In genomic region chr19:17996826-17997316, GRCh38 we compare ENCODE assay signal across 1 cellular context.
TF ChIP-seq lines count a peak whose summit lies in the region.

No MANE protein-coding gene starts in this region.

TF ChIP-seq in HepG2, 621 proteins besides CTCF, POLR2A, EP300 and RAD21 (continued from another document and continues in another):
- TF ChIP-seq TFAP4 (IDR thresholded peaks at IDR 0.05; ENCODE audit: borderline replicate concordance, low read depth) (peak; percentile 51; the same call in 1 of the 2 replicates), ZNF263 (CRISPR knock-in tag; IDR thresholded peaks at IDR 0.05) (no peak), RBAK (CRISPR knock-in tag; IDR thresholded peaks at IDR 0.05) (no peak), STAT6 (CRISPR knock-in tag; IDR thresholded peaks at IDR 0.05; ENCODE audit: borderline replicate concordance) (no peak), ZNF280B (CRISPR knock-in tag; IDR thresholded peaks at IDR 0.05; ENCODE audit: borderline replicate concordance) (no peak), THRA (CRISPR knock-in tag; IDR thresholded peaks at IDR 0.05; ENCODE audit: borderline replicate concordance) (peak; percentile 60; the same call in 1 of the 2 replicates), PCBP1 (IDR thresholded peaks at IDR 0.05; ENCODE audit: borderline replicate concordance, low read depth, low read length) (peak; percentile 82; the same call in 1 of the 2 replicates), ZMYM2 (CRISPR knock-in tag; IDR thresholded peaks at IDR 0.05) (no peak), HNF4A (CRISPR knock-in tag; IDR thresholded peaks at IDR 0.05) (no peak), NAIF1 (CRISPR knock-in tag; IDR thresholded peaks at IDR 0.05; ENCODE audit: borderline replicate concordance) (no peak), SNRNP70 (IDR thresholded peaks at IDR 0.05; ENCODE audit: low read depth, low read length) (no peak), NR1H2 (CRISPR knock-in tag; IDR thresholded peaks at IDR 0.05; ENCODE audit: borderline replicate concordance, low read depth) (no peak), SMAD1 (CRISPR knock-in tag; IDR thresholded peaks at IDR 0.05; ENCODE audit: borderline replicate concordance, low read depth) (0 out of 2 replicates have a peak, but pooled peaks have one; percentile 31), ZNF382 (CRISPR knock-in tag; IDR thresholded peaks at IDR 0.05; ENCODE audit: borderline replicate concordance) (no peak), E2F5 (CRISPR knock-in tag; conservative IDR thresholded peaks at IDR 0.05) (no peak), MTF1 (CRISPR knock-in tag; IDR thresholded peaks at IDR 0.05) (no peak), FOXK2 (IDR thresholded peaks at IDR 0.05) (no peak), NFKB2 (CRISPR knock-in tag; IDR thresholded peaks at IDR 0.05; ENCODE audit: borderline replicate concordance) (no peak), HMGXB4 (CRISPR knock-in tag; IDR thresholded peaks at IDR 0.05; ENCODE audit: borderline replicate concordance in 1 of 2, low read depth in 1 of 2) (peak in 1 of 2 experiments; percentile 41; a peak in 1 of 4 replicates), CSRNP1 (CRISPR knock-in tag; IDR thresholded peaks at IDR 0.05) (no peak), ARID5B (CRISPR knock-in tag; IDR thresholded peaks at IDR 0.05) (no peak), NR3C1 (CRISPR knock-in tag; IDR thresholded peaks at IDR 0.05) (no peak), TCF7 (IDR thresholded peaks at IDR 0.05; ENCODE audit: low read depth) (no peak), ZBTB43 (CRISPR knock-in tag; conservative IDR thresholded peaks at IDR 0.05) (no peak), CERS6 (CRISPR knock-in tag; IDR thresholded peaks at IDR 0.05) (no peak), PHB2 (IDR thresholded peaks at IDR 0.05; ENCODE audit: partially characterized antibody) (no peak), ZNF644 (CRISPR knock-in tag; IDR thresholded peaks at IDR 0.05; ENCODE audit: low read depth) (no peak), JUNB (CRISPR knock-in tag; IDR thresholded peaks at IDR 0.05; ENCODE audit: borderline replicate concordance) (no peak), CHD4 (IDR thresholded peaks at IDR 0.05; ENCODE audit: borderline replicate concordance, low read length) (no peak), KMT2A (CRISPR knock-in tag; IDR thresholded peaks at IDR 0.05) (no peak), ZNF691 (CRISPR knock-in tag; IDR thresholded peaks at IDR 0.05; ENCODE audit: borderline replicate concordance, low read depth) (no peak), CC2D1A (CRISPR knock-in tag; IDR thresholded peaks at IDR 0.05) (no peak), ETV6 (CRISPR knock-in tag; conservative IDR thresholded peaks at IDR 0.05) (no peak), TFDP2 (CRISPR knock-in tag; IDR thresholded peaks at IDR 0.05) (no peak), ZNF766 (CRISPR knock-in tag; IDR thresholded peaks at IDR 0.05; ENCODE audit: borderline replicate concordance) (no peak), SALL2 (CRISPR knock-in tag; IDR thresholded peaks at IDR 0.05) (no peak), SIX1 (CRISPR knock-in tag; IDR thresholded peaks at IDR 0.05; ENCODE audit: borderline replicate concordance) (no peak), ZNF619 (CRISPR knock-in tag; IDR thresholded peaks at IDR 0.05) (no peak), SYNCRIP (IDR thresholded peaks at IDR 0.05; ENCODE audit: insufficient read depth, low read depth, low read length) (no peak), ZNF549 (CRISPR knock-in tag; IDR thresholded peaks at IDR 0.05) (no peak)
